ENCODE assay signal across 7 cellular contexts in genomic region chr2:111478335-111478734, GRCh38.
DNase-seq lines count a peak whose midpoint lies in the region; ATAC-seq and TF ChIP-seq lines count a peak whose summit lies in the region.
"Not testable (repeated sequence)": the region's sequence is repeated elsewhere in the genome, so short reads cannot be mapped to it uniquely, and the experiment has no call there.

No MANE protein-coding gene starts in this region.

- not testable (repeated sequence) for TF ChIP-seq RAD21 in SK-N-SH (IDR thresholded peaks at IDR 0.05; ENCODE audit: low read length)

- H4K20me1 ChIP-seq in MM.1S (ENCODE audit: insufficient read depth, low read length) = not testable (repeated sequence)
- H4K20me1 ChIP-seq in SK-N-SH (ENCODE audit: insufficient read depth) = peaks cover 58% of the 10 kb centered on the region

- peaks cover 14% of the 10 kb centered on the region for H3K36me3 Mint-ChIP-seq in activated T-cell treated with anti-CD3 and anti-CD28 coated beads, Interleukin-2, amount 50 U/mL, for 24 hours (ENCODE audit: low read depth)
- H3K36me3 Mint-ChIP-seq in activated naive CD4-positive, alpha-beta T cell treated with anti-CD3 and anti-CD28 coated beads, Interleukin-2, amount 50 U/mL, for 72 hours; neural crest cell (ENCODE audit: low read depth); stimulated activated effector memory CD8-positive, alpha-beta T cell treated with anti-CD3 and anti-CD28 coated beads, Interleukin-12 subunit alpha, Interleukin-12 subunit beta, amount 100 ng/mL, for 72 hours: not testable (repeated sequence)

- CTCF ChIA-PET in SK-N-SH (lab: Yijun Ruan, JAX) = not testable (repeated sequence)

- H3K79me2 ChIP-seq in MM.1S (ENCODE audit: low read length) (peaks cover 77% of the 10 kb centered on the region), SK-N-SH (ENCODE audit: insufficient read depth) (peaks cover 66% of the 10 kb centered on the region)

- H3K4me1 ChIP-seq in MM.1S (ENCODE audit: low read length) = peaks cover 12% of the 10 kb centered on the region; the same call in 1 of the 2 replicates
- H3K4me1 ChIP-seq in SK-N-SH (ENCODE audit: control insufficient read depth in 1 of 2, insufficient read depth in 2 of 2, low read depth in 1 of 2, low read length in 1 of 2) = not testable (repeated sequence)

- ATAC-seq in activated naive CD4-positive, alpha-beta T cell treated with anti-CD3 and anti-CD28 coated beads, Interleukin-2, amount 50 U/mL, for 72 hours; stimulated activated effector memory CD8-positive, alpha-beta T cell treated with anti-CD3 and anti-CD28 coated beads, Interleukin-12 subunit alpha, Interleukin-12 subunit beta, amount 100 ng/mL, for 72 hours: not testable (repeated sequence)

- H3K27me3 Mint-ChIP-seq in activated T-cell treated with anti-CD3 and anti-CD28 coated beads, Interleukin-2, amount 50 U/mL, for 24 hours; neural crest cell (ENCODE audit: low read depth): not testable (repeated sequence)

- H3K4me2 ChIP-seq in MM.1S (ENCODE audit: low read depth, low read length); SK-N-SH: not testable (repeated sequence)

- H3K27me3 ChIP-seq in MM.1S (replicated peaks; ENCODE audit: insufficient read depth, low read length); SK-N-SH (ENCODE audit: insufficient read depth): not testable (repeated sequence)

- TF ChIP-seq EP300 in SK-N-SH (IDR thresholded peaks at IDR 0.05; ENCODE audit: borderline replicate concordance in 1 of 2, low read depth in 1 of 2, low read length in 1 of 2) = not testable (repeated sequence)

- not testable (repeated sequence) for TF ChIP-seq CTCF in MM.1S (IDR thresholded peaks at IDR 0.05; ENCODE audit: low read length)
- TF ChIP-seq CTCF in SK-N-SH (IDR thresholded peaks at IDR 0.05) (peak; percentile 13; the same call in 1 of the 2 replicates), epithelial cell of proximal tubule (conservative IDR thresholded peaks at IDR 0.05; ENCODE audit: low read depth, low read length) (peak; percentile 24), neural crest cell (conservative IDR thresholded peaks at IDR 0.05) (peak; percentile 23)

- H2AFZ ChIP-seq in MM.1S (ENCODE audit: low read length); SK-N-SH (ENCODE audit: low read depth): not testable (repeated sequence)

- POLR2A ChIA-PET in SK-N-SH (lab: Yijun Ruan, JAX) = not testable (repeated sequence)

- H3K27ac Mint-ChIP-seq in activated T-cell treated with anti-CD3 and anti-CD28 coated beads, Interleukin-2, amount 50 U/mL, for 24 hours = peak overlapping the region; percentile 95
- H3K27ac Mint-ChIP-seq in activated naive CD4-positive, alpha-beta T cell treated with anti-CD3 and anti-CD28 coated beads, Interleukin-2, amount 50 U/mL, for 72 hours = peak overlapping the region; percentile 90 to 95
- not testable (repeated sequence) for H3K27ac Mint-ChIP-seq in neural crest cell (ENCODE audit: unreplicated experiment)
- H3K27ac Mint-ChIP-seq in stimulated activated effector memory CD8-positive, alpha-beta T cell treated with anti-CD3 and anti-CD28 coated beads, Interleukin-12 subunit alpha, Interleukin-12 subunit beta, amount 100 ng/mL, for 72 hours = peak overlapping the region; percentile 87

- H3K4me3 ChIP-seq in MM.1S (ENCODE audit: low read length); SK-N-SH (ENCODE audit: low read depth in 2 of 2, low read length in 1 of 2); epithelial cell of proximal tubule (ENCODE audit: low read depth, low read length): not testable (repeated sequence)

- 81% methylated on average over 3 of the region's 3 CpGs for WGBS in SK-N-SH (ENCODE audit: low lambda C conversion rate)

- peak overlapping the region; percentile 72 for H3K4me3 Mint-ChIP-seq in activated T-cell treated with anti-CD3 and anti-CD28 coated beads, Interleukin-2, amount 50 U/mL, for 24 hours
- not testable (repeated sequence) for H3K4me3 Mint-ChIP-seq in neural crest cell
- H3K4me3 Mint-ChIP-seq in stimulated activated effector memory CD8-positive, alpha-beta T cell treated with anti-CD3 and anti-CD28 coated beads, Interleukin-12 subunit alpha, Interleukin-12 subunit beta, amount 100 ng/mL, for 72 hours = peak overlapping the region; percentile 55

- H3K9me3 ChIP-seq in MM.1S (replicated peaks; ENCODE audit: insufficient read depth, low read length); SK-N-SH: not testable (repeated sequence)

- peak overlapping the region; percentile 65; the same call in 1 of the 2 replicates for H3K27ac ChIP-seq in MM.1S (ENCODE audit: low read length)
- H3K27ac ChIP-seq in SK-N-SH (ENCODE audit: low read depth in 2 of 2, low read length in 1 of 2) = not testable (repeated sequence)

- H3K9ac ChIP-seq in MM.1S (ENCODE audit: low read length); SK-N-SH: not testable (repeated sequence)

- not testable (repeated sequence) for H3K9me3 Mint-ChIP-seq in activated T-cell treated with anti-CD3 and anti-CD28 coated beads, Interleukin-2, amount 50 U/mL, for 24 hours; activated naive CD4-positive, alpha-beta T cell treated with anti-CD3 and anti-CD28 coated beads, Interleukin-2, amount 50 U/mL, for 72 hours; neural crest cell; stimulated activated effector memory CD8-positive, alpha-beta T cell treated with anti-CD3 and anti-CD28 coated beads, Interleukin-12 subunit alpha, Interleukin-12 subunit beta, amount 100 ng/mL, for 72 hours

- H3F3A ChIP-seq in MM.1S (ENCODE audit: insufficient read depth, low read length); SK-N-SH (replicated peaks; ENCODE audit: insufficient read depth): not testable (repeated sequence)

- not testable (repeated sequence) for DNase-seq in MM.1S; SK-N-SH; activated T-cell treated with anti-CD3 and anti-CD28 coated beads, Interleukin-2, amount 50 U/mL, for 24 hours; activated naive CD4-positive, alpha-beta T cell treated with anti-CD3 and anti-CD28 coated beads, Interleukin-2, amount 50 U/mL, for 72 hours (ENCODE audit: low spot score in 2 of 2); epithelial cell of proximal tubule (ENCODE audit: low read depth); neural crest cell (ENCODE audit: low read depth, low spot score); stimulated activated effector memory CD8-positive, alpha-beta T cell treated with anti-CD3 and anti-CD28 coated beads, Interleukin-12 subunit alpha, Interleukin-12 subunit beta, amount 100 ng/mL, for 72 hours (ENCODE audit: low spot score in 2 of 2)

- not testable (repeated sequence) for H3K36me3 ChIP-seq in MM.1S (replicated peaks; ENCODE audit: insufficient read depth, low read length); SK-N-SH (replicated peaks in 1 of 2; ENCODE audit: control insufficient read depth in 1 of 2, insufficient read depth in 2 of 2, low read length in 1 of 2)

- H3K4me1 Mint-ChIP-seq in activated T-cell treated with anti-CD3 and anti-CD28 coated beads, Interleukin-2, amount 50 U/mL, for 24 hours (ENCODE audit: low read depth) = peaks cover 43% of the 10 kb centered on the region
- not testable (repeated sequence) for H3K4me1 Mint-ChIP-seq in neural crest cell
- peaks cover 36% of the 10 kb centered on the region for H3K4me1 Mint-ChIP-seq in stimulated activated effector memory CD8-positive, alpha-beta T cell treated with anti-CD3 and anti-CD28 coated beads, Interleukin-12 subunit alpha, Interleukin-12 subunit beta, amount 100 ng/mL, for 72 hours

- H3K9me2 ChIP-seq in MM.1S (replicated peaks; ENCODE audit: insufficient read depth, low read length); SK-N-SH: not testable (repeated sequence)
